In genomic region chr6:33904050-33904827, GRCh38 we compare ENCODE assay signal across 9 cellular contexts.
DNase-seq lines count a peak whose midpoint lies in the region; ATAC-seq lines count a peak whose summit lies in the region.
"Had no signal": no experiment of that assay in that cellular context is flagged by ENCODE, and none has a peak within 500 bp of the region (broad histone marks: within the 10 kb centered on the region; RNA-seq: fewer than 3 reads in every experiment).

No MANE protein-coding gene starts in this region.

- ATAC-seq in GM18858 (IDR thresholded peaks at IDR 0.05; ENCODE audit: unreplicated experiment) (peak; percentile 57), HG03108 (IDR thresholded peaks at IDR 0.05; ENCODE audit: unreplicated experiment) (peak; percentile 50)
- peak; percentile 94 for ATAC-seq in stimulated activated effector memory CD8-positive, alpha-beta T cell treated with anti-CD3 and anti-CD28 coated beads, Interleukin-12 subunit alpha, Interleukin-12 subunit beta, amount 100 ng/mL, for 72 hours

- H3K4me1 Mint-ChIP-seq in activated CD4-positive, alpha-beta T cell treated with anti-CD3 and anti-CD28 coated beads, Interleukin-2, amount 10 ng/mL, durations not matched to agents 24 days and 14 days, result peaks cover 67% of the 10 kb centered on the region
- peaks cover 73% of the 10 kb centered on the region for H3K4me1 Mint-ChIP-seq in stimulated activated effector memory CD8-positive, alpha-beta T cell treated with anti-CD3 and anti-CD28 coated beads, Interleukin-12 subunit alpha, Interleukin-12 subunit beta, amount 100 ng/mL, for 72 hours

- DNase-seq in activated CD4-positive, alpha-beta T cell treated with anti-CD3 and anti-CD28 coated beads, Interleukin-2, amount 10 ng/mL, durations not matched to agents 24 days and 14 days, result peak; percentile 97
- DNase-seq in foreskin melanocyte (peak; percentile 38), GOT3 (lab: John Stamatoyannopoulos, UW) (no peak), HAP-1 (ENCODE audit: low spot score in 2 of 2) (no peak), HPDE6-E6E7 (ENCODE audit: extremely low spot score) (no peak)
- DNase-seq in stimulated activated effector memory CD8-positive, alpha-beta T cell treated with anti-CD3 and anti-CD28 coated beads, Interleukin-12 subunit alpha, Interleukin-12 subunit beta, amount 100 ng/mL, for 72 hours (ENCODE audit: low spot score in 2 of 2), result peak; percentile 48 to 86

- H3K27ac Mint-ChIP-seq in activated CD4-positive, alpha-beta T cell treated with anti-CD3 and anti-CD28 coated beads, Interleukin-2, amount 10 ng/mL, durations not matched to agents 24 days and 14 days, result peak overlapping the region; percentile 94
- peak overlapping the region; percentile 87 for H3K27ac Mint-ChIP-seq in stimulated activated effector memory CD8-positive, alpha-beta T cell treated with anti-CD3 and anti-CD28 coated beads, Interleukin-12 subunit alpha, Interleukin-12 subunit beta, amount 100 ng/mL, for 72 hours

- peaks cover 3% of the 10 kb centered on the region for H3K9me3 Mint-ChIP-seq in activated CD4-positive, alpha-beta T cell treated with anti-CD3 and anti-CD28 coated beads, Interleukin-2, amount 10 ng/mL, durations not matched to agents 24 days and 14 days
- H3K9me3 Mint-ChIP-seq in stimulated activated effector memory CD8-positive, alpha-beta T cell treated with anti-CD3 and anti-CD28 coated beads, Interleukin-12 subunit alpha, Interleukin-12 subunit beta, amount 100 ng/mL, for 72 hours, result no peaks in the 10 kb centered on the region

- no peaks in the 10 kb centered on the region for H3K4me1 ChIP-seq in HAP-1
- H3K4me1 ChIP-seq: thyroid gland had no signal

- no peaks in the 10 kb centered on the region for H3K36me3 ChIP-seq in HAP-1 (replicated peaks)
- H3K36me3 ChIP-seq: thyroid gland had no signal

- H3K4me3 ChIP-seq in HAP-1, result no peak overlapping the region
- H3K4me3 ChIP-seq: thyroid gland had no signal

- H3K36me3 Mint-ChIP-seq in activated CD4-positive, alpha-beta T cell treated with anti-CD3 and anti-CD28 coated beads, Interleukin-2, amount 10 ng/mL, durations not matched to agents 24 days and 14 days (ENCODE audit: low read depth), result no peaks in the 10 kb centered on the region
- H3K36me3 Mint-ChIP-seq in stimulated activated effector memory CD8-positive, alpha-beta T cell treated with anti-CD3 and anti-CD28 coated beads, Interleukin-12 subunit alpha, Interleukin-12 subunit beta, amount 100 ng/mL, for 72 hours, result peaks cover 16% of the 10 kb centered on the region

- no peaks in the 10 kb centered on the region; the same call in 1 of the 2 replicates for H3K9me3 ChIP-seq in HAP-1
- H3K9me3 ChIP-seq: thyroid gland had no signal

- no peaks in the 10 kb centered on the region; the same call in 1 of the 2 replicates for H3K27me3 ChIP-seq in HAP-1 (ENCODE audit: low read depth)
- H3K27me3 ChIP-seq: thyroid gland had no signal

- in situ Hi-C loops in HAP-1 (cut with MboI; ENCODE audit: low sequenced_read_pairs), result no loop called here

- H3K27me3 Mint-ChIP-seq in activated CD4-positive, alpha-beta T cell treated with anti-CD3 and anti-CD28 coated beads, Interleukin-2, amount 10 ng/mL, durations not matched to agents 24 days and 14 days, result no peaks in the 10 kb centered on the region

- intact Hi-C loops in activated CD4-positive, alpha-beta T cell treated with anti-CD3 and anti-CD28 coated beads, Interleukin-2, amount 10 ng/mL, durations not matched to agents 24 days and 14 days (cut with micrococcal nuclease), result loop anchor here (5.0 to 10.0 kb wide), 2 partner anchors 49 to 117 kb away; partner anchors contain the start of gene LEMD2

- peak overlapping the region; percentile 73 for H3K4me3 Mint-ChIP-seq in activated CD4-positive, alpha-beta T cell treated with anti-CD3 and anti-CD28 coated beads, Interleukin-2, amount 10 ng/mL, durations not matched to agents 24 days and 14 days
- H3K4me3 Mint-ChIP-seq in stimulated activated effector memory CD8-positive, alpha-beta T cell treated with anti-CD3 and anti-CD28 coated beads, Interleukin-12 subunit alpha, Interleukin-12 subunit beta, amount 100 ng/mL, for 72 hours, result peak overlapping the region; percentile 59

Comparison
In these comparisons a context has a peak if more than half of its experiments do, and no peak if none do; other contexts are left out.
1. DNase-seq: peak in activated CD4-positive, alpha-beta T cell treated with anti-CD3 and anti-CD28 coated beads, Interleukin-2, amount 10 ng/mL, durations not matched to agents 24 days and 14 days (single experiment), foreskin melanocyte (single experiment) and stimulated activated effector memory CD8-positive, alpha-beta T cell treated with anti-CD3 and anti-CD28 coated beads, Interleukin-12 subunit alpha, Interleukin-12 subunit beta, amount 100 ng/mL, for 72 hours (2 of 2); none in GOT3 (single experiment), HAP-1 (0 of 2) and HPDE6-E6E7 (single experiment).
2. Peak in every context shown above with its lines, with median percentiles within 50 percentile points of each other: ATAC-seq.